ENCODE assay signal across 12 cellular contexts in genomic region chr18:10234912-10235439, GRCh38.
DNase-seq lines count a peak whose midpoint lies in the region; ATAC-seq and TF ChIP-seq lines count a peak whose summit lies in the region.
"Had no signal": no experiment of that assay in that cellular context is flagged by ENCODE, and none has a peak within 500 bp of the region (broad histone marks: within the 10 kb centered on the region; RNA-seq: fewer than 3 reads in every experiment).

No MANE protein-coding gene starts in this region.

- POLR2A ChIA-PET in BJ (lab: Charles Lee): no interaction called here

- no peak overlapping the region for H3K27ac ChIP-seq in RWPE2 (ENCODE audit: poor library complexity, severe bottlenecking)
- H3K27ac ChIP-seq in ascending aorta: no peak overlapping the region

- H3K36me3 ChIP-seq in BJ (ENCODE audit: control insufficient read depth, insufficient read depth, low read length) (no peaks in the 10 kb centered on the region), RWPE2 (ENCODE audit: low read depth) (no peaks in the 10 kb centered on the region), ascending aorta (no peaks in the 10 kb centered on the region)
- H3K36me3 ChIP-seq: spleen had no signal

- CTCF ChIA-PET in BJ (lab: Yijun Ruan, JAX): no interaction called here

- DNase-seq in BJ (ENCODE audit: low read depth): peak; percentile 68
- no peak for DNase-seq in RWPE2 (ENCODE audit: low spot score)
- peak; percentile 54 for DNase-seq in fibroblast of the aortic adventitia (ENCODE audit: low read depth)
- no peak for DNase-seq in omental fat pad (ENCODE audit: low spot score)
- no peak for DNase-seq in ACHN
- DNase-seq in ascending aorta (ENCODE audit: low spot score in 2 of 2): no peak
- DNase-seq: activated CD4-positive, alpha-beta T cell treated with anti-CD3 and anti-CD28 coated beads for 4 hours; NCI-H2171 treated with DMSO at 0.1 percent for 48 hours; SIG-M5; spleen had no signal

- H3K4me1 ChIP-seq in RWPE2 (ENCODE audit: insufficient read depth, poor library complexity, severe bottlenecking) (peaks cover 4% of the 10 kb centered on the region), ascending aorta (peaks cover 0 to 11% of the 10 kb centered on the region in 2 donors)

- ATAC-seq in RWPE2 (ENCODE audit: low read depth) (peak; percentile 92), omental fat pad (ENCODE audit: low FRiP score) (peak; percentile 84), HG02642 (IDR thresholded peaks at IDR 0.05; ENCODE audit: poor library complexity, unreplicated experiment) (no peak), HG03159 (IDR thresholded peaks at IDR 0.05; ENCODE audit: unreplicated experiment) (no peak)

- H3K4me3 ChIP-seq in BJ (ENCODE audit: low read depth, low read length): no peak overlapping the region
- no peak overlapping the region for H3K4me3 ChIP-seq in RWPE2 (ENCODE audit: severe bottlenecking)
- no peak overlapping the region for H3K4me3 ChIP-seq in fibroblast of the aortic adventitia (ENCODE audit: low read depth, low read length)
- no peak overlapping the region for H3K4me3 ChIP-seq in ascending aorta
- H3K4me3 ChIP-seq: spleen had no signal

- H3K9me3 ChIP-seq in RWPE2 (ENCODE audit: severe bottlenecking) (no peaks in the 10 kb centered on the region), ascending aorta (peaks cover 0 to 3% of the 10 kb centered on the region in 2 donors)

- intact Hi-C loops in ascending aorta (cut with DNase I): no loop called here

- H3K27me3 ChIP-seq in BJ (ENCODE audit: control insufficient read depth, insufficient read depth, low read length) (no peaks in the 10 kb centered on the region), RWPE2 (ENCODE audit: insufficient read depth, poor library complexity, severe bottlenecking) (no peaks in the 10 kb centered on the region), ascending aorta (no peaks in the 10 kb centered on the region)
- H3K27me3 ChIP-seq: spleen had no signal

- TF ChIP-seq CTCF in BJ (IDR thresholded peaks at IDR 0.05; ENCODE audit: insufficient read depth, low read depth, low read length) (no peak), RWPE2 (IDR thresholded peaks at IDR 0.05; ENCODE audit: poor library complexity, severe bottlenecking) (no peak), fibroblast of the aortic adventitia (IDR thresholded peaks at IDR 0.05; ENCODE audit: insufficient read depth, low read length) (no peak), omental fat pad (IDR thresholded peaks at IDR 0.05) (no peak), ascending aorta (IDR thresholded peaks at IDR 0.05) (no peak)

- in situ Hi-C loops in ACHN (cut with HindIII; ENCODE audit: low pct_ligation_motif_present, low pct_unique_long_range_greater_than_20kb, low sequenced_read_pairs): no loop called here

Comparison
In these comparisons a context has a peak if more than half of its experiments do, and no peak if none do; other contexts are left out.
1. DNase-seq: peak in BJ (single experiment) and fibroblast of the aortic adventitia (single experiment); none in RWPE2 (single experiment), omental fat pad (single experiment), ACHN (single experiment) and ascending aorta (0 of 2).
2. ATAC-seq: peak in RWPE2 (single experiment) and omental fat pad (single experiment); none in HG02642 (single experiment) and HG03159 (single experiment).